Comparison of ENCODE assay signal across 1 cellular context in the genomic region with DNA sequence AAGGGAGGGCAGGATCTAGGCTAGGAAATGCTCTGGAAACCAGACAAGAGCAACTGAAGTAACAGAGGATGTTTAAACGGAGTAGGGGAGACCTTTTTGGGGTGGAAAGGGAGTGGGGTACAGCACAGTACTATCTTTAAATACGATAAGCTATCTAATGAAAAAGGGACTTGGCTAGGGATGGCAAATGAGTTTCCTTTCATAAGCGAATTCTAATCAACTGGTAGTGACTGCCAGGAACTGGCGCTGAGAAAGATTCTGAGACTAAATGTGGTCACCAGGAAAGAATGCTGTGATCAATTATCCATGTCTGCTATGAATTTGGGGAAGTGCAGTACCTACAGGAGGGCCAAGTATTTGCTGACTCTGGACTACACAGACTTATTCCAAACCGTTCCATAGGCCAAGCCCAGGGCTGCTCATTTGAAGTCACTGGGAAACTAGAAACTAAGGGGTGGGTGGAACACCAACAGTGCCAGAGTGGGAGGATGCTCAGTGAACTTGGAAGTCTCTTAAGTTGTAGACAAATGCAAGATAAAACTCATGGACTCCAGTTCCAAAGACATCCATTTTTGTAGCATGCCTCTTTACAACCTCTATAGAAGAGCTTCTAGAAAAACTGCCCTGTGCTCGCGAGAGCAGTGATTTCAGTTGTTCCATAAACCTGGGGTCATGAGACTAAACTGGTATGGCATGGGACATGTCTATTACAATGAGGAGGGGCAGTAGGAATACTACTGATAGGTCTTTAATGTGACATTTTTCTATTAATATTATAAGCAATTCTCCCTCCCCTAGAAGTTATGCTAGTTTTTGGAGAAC.
TF ChIP-seq lines count a peak whose summit lies in the region.

No MANE protein-coding gene starts in this region.

TF ChIP-seq in K562, 482 proteins besides CTCF, POLR2A, EP300 and RAD21:
- TF ChIP-seq SPI1 (IDR thresholded peaks at IDR 0.05; ENCODE audit: borderline replicate concordance, low read depth, low read length), result peak; percentile 63; the same call in 1 of the 2 replicates
- TF ChIP-seq ZNF184 (CRISPR knock-in tag; IDR thresholded peaks at IDR 0.05), result no peak
- no peak for TF ChIP-seq HMGXB4 (CRISPR knock-in tag; IDR thresholded peaks at IDR 0.05)
- peak; percentile 26; the same call in 1 of the 2 replicates for TF ChIP-seq ZNF316 (IDR thresholded peaks at IDR 0.05)
